Comparison of ENCODE assay signal across 1 cellular context in genomic region chr3:9934235-9934621, GRCh38.
TF ChIP-seq lines count a peak whose summit lies in the region.

No MANE protein-coding gene starts in this region.

TF ChIP-seq in K562, 482 proteins besides CTCF, POLR2A, EP300 and RAD21 (continues in another document):
- TF ChIP-seq UBTF (IDR thresholded peaks at IDR 0.05; ENCODE audit: borderline replicate concordance in 1 of 2, low read depth in 2 of 2, low read length in 2 of 2) (peak in 1 of 2 experiments; percentile 28; a peak in 1 of 4 replicates), ZNF197 (CRISPR knock-in tag; IDR thresholded peaks at IDR 0.05; ENCODE audit: low read depth) (no peak), HCFC1 (IDR thresholded peaks at IDR 0.05; ENCODE audit: low read depth, low read length) (0 out of 2 replicates have a peak, but pooled peaks have one; percentile 7), SIN3A (IDR thresholded peaks at IDR 0.05; ENCODE audit: borderline replicate concordance in 2 of 2, control insufficient read depth in 1 of 2, low read depth in 2 of 2, low read length in 2 of 2) (peak in 1 of 2 experiments; percentile 40; a peak in 1 of 4 replicates), E2F3 (CRISPR knock-in tag; IDR thresholded peaks at IDR 0.05) (no peak), DACH1 (IDR thresholded peaks at IDR 0.05; ENCODE audit: partially characterized antibody) (peak; percentile 17), GTF3C2 (IDR thresholded peaks at IDR 0.05; ENCODE audit: borderline replicate concordance, extremely low read depth, insufficient read length) (no peak), PHF21A (IDR thresholded peaks at IDR 0.05; ENCODE audit: borderline replicate concordance, low read depth) (0 out of 2 replicates have a peak, but pooled peaks have one; percentile 3), PHF20 (IDR thresholded peaks at IDR 0.05; ENCODE audit: partially characterized antibody) (no peak), TCF15 (CRISPR knock-in tag; IDR thresholded peaks at IDR 0.05) (0 out of 2 replicates have a peak, but pooled peaks have one; percentile 15), NFRKB (IDR thresholded peaks at IDR 0.05; ENCODE audit: low read depth) (peak; percentile 1; the same call in 1 of the 2 replicates), ZNF143 (CRISPR knock-in tag; IDR thresholded peaks at IDR 0.05) (no peak), ZNF3 (CRISPR knock-in tag; IDR thresholded peaks at IDR 0.05) (no peak), ZC3H4 (CRISPR knock-in tag; IDR thresholded peaks at IDR 0.05; ENCODE audit: borderline replicate concordance) (peak; percentile 79; the same call in 1 of the 2 replicates), USF1 (CRISPR knock-in tag; IDR thresholded peaks at IDR 0.05) (peak; percentile 27; the same call in 1 of the 2 replicates), ZBTB17 (CRISPR knock-in tag; IDR thresholded peaks at IDR 0.05) (0 out of 2 replicates have a peak, but pooled peaks have one; percentile 24), ATF3 (IDR thresholded peaks at IDR 0.05) (no peak), ATF3 (CRISPR knock-in tag; conservative IDR thresholded peaks at IDR 0.05) (0 out of 2 replicates have a peak, but pooled peaks have one; percentile 32), KLF13 (tag; IDR thresholded peaks at IDR 0.05; ENCODE audit: borderline replicate concordance, low read depth) (0 out of 2 replicates have a peak, but pooled peaks have one; percentile 22), ZNF41 (CRISPR knock-in tag; conservative IDR thresholded peaks at IDR 0.05) (no peak), XRCC4 (IDR thresholded peaks at IDR 0.05; ENCODE audit: extremely low read depth, insufficient read depth, insufficient read length) (no peak), ZFX (CRISPR knock-in tag; IDR thresholded peaks at IDR 0.05) (peak; percentile 38; the same call in 1 of the 2 replicates), SMARCE1 (IDR thresholded peaks at IDR 0.05) (0 out of 2 replicates have a peak, but pooled peaks have one; percentile 8), ZBED1 (IDR thresholded peaks at IDR 0.05) (0 out of 2 replicates have a peak, but pooled peaks have one; percentile 51), SMARCA4 (IDR thresholded peaks at IDR 0.05) (0 out of 2 replicates have a peak, but pooled peaks have one; percentile 9), KAT2B (IDR thresholded peaks at IDR 0.05; ENCODE audit: low read depth, low read length) (no peak), ARNT (IDR thresholded peaks at IDR 0.05) (0 out of 4 replicates have a peak, but pooled peaks of 1 of the 2 experiments have one; percentile 1), ARID3A (IDR thresholded peaks at IDR 0.05; ENCODE audit: borderline replicate concordance, low read depth, low read length) (no peak), ZBTB40 (IDR thresholded peaks at IDR 0.05) (peak; percentile 26; the same call in 1 of the 2 replicates), ZBTB40 (CRISPR knock-in tag; IDR thresholded peaks at IDR 0.05) (no peak), ZNF592 (IDR thresholded peaks at IDR 0.05) (0 out of 2 replicates have a peak, but pooled peaks have one; percentile 20), SMAD3 (CRISPR knock-in tag; conservative IDR thresholded peaks at IDR 0.05) (no peak), CBX1 (IDR thresholded peaks at IDR 0.05; ENCODE audit: low read depth) (no peak)
